Comparison of ENCODE assay signal across 2 cellular contexts in genomic region chr7:101106387-101106786, GRCh38.
TF ChIP-seq lines count a peak whose summit lies in the region.

No MANE protein-coding gene starts in this region.

TF ChIP-seq in SK-N-SH treated with all-trans-retinoic acid at 6 μM for 48 hours, 23 proteins besides CTCF, POLR2A, EP300 and RAD21 (continued from another document):
- no peak for TF ChIP-seq TSHZ2 (CRISPR knock-in tag; IDR thresholded peaks at IDR 0.05)
- TF ChIP-seq ZFP3 (CRISPR knock-in tag; IDR thresholded peaks at IDR 0.05): peak; percentile 15; the same call in 1 of the 2 replicates

TF ChIP-seq in SK-N-SH, 30 proteins besides CTCF, POLR2A, EP300 and RAD21 (continued from another document):
- no peak for TF ChIP-seq TEAD4 (IDR thresholded peaks at IDR 0.05; ENCODE audit: borderline replicate concordance, insufficient read depth)
- no peak for TF ChIP-seq POLR2AphosphoS5 (IDR thresholded peaks at IDR 0.05; ENCODE audit: low read depth, low read length)
- TF ChIP-seq YY1 (IDR thresholded peaks at IDR 0.05; ENCODE audit: low read depth): no peak
- no peak for TF ChIP-seq FOXJ3 (CRISPR knock-in tag; IDR thresholded peaks at IDR 0.05)
- TF ChIP-seq TCF12 (IDR thresholded peaks at IDR 0.05): no peak
